ENCODE assay signal across 8 cellular contexts in the genomic region with DNA sequence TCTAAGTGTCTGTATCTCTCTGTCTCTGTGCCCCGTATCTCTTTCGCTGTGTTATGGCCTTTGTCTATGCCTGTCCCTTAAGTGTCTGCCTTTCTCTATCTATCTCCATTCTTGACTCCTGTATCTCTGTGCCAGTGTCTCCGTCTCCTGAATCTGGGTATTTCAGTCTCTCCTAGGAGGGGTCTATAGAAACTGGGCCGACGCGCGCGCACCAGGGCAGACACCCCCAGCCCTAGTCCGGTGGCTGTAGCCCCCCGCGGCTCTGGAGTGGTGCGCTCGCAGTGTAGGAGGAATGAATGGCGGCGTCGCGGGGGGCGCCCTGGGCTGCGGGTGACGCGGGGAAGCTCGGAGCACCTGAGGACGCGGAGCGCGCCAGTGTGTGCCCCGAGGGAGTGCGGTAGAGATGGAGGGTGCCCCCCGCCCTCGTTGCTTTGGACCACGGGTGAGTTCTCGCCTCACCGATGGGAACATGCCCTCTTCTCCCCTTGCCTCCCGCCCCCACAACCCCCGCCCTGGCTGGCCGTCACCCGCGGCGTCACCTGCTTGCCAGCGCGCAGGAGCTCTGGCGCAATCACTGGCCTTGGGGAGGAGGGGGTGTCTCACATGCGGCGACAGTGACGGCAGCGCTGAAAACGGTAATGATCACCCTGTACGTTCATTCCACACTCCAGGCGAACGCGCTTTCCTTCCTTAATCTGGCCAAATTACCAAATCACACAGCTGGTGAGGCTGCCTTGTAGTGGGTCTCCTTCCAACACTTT. TPM values are rescaled to one million over a fixed set of nuclear protein-coding genes. Genes with fewer than 3 reads are reported as not detected.
DNase-seq lines count a peak whose midpoint lies in the region.

No MANE protein-coding gene starts in this region.

- H3K27ac Mint-ChIP-seq in activated T-helper 1 cell treated with anti-CD3 and anti-CD28 coated beads, Interleukin-12 subunit alpha, Interleukin-12 subunit beta, Interleukin-2, Interleukin-4 antibody, amounts not matched to agents 30 ng/mL and 10 ng/mL and 1 ng/mL, durations not matched to agents 14 hours and 24 hours and 36 hours, result peak overlapping the region; percentile 10
- peak overlapping the region in 4 of 6 donors; percentile 62 to 74 (median 64) for H3K27ac Mint-ChIP-seq in immature natural killer cell

- H3K4me3 Mint-ChIP-seq in activated T-helper 1 cell treated with anti-CD3 and anti-CD28 coated beads, Interleukin-12 subunit alpha, Interleukin-12 subunit beta, Interleukin-2, Interleukin-4 antibody, amounts not matched to agents 30 ng/mL and 10 ng/mL and 1 ng/mL, durations not matched to agents 14 hours and 24 hours and 36 hours, result peak overlapping the region; percentile 83
- H3K4me3 Mint-ChIP-seq in immature natural killer cell, result peak overlapping the region; percentile 83 to 98 (median 89)

- H3K27me3 ChIP-seq in thymus (ENCODE audit: control insufficient read depth, insufficient read depth), result peaks cover 55% of the 10 kb centered on the region

- H3K36me3 ChIP-seq in thymus (ENCODE audit: control insufficient read depth, insufficient read depth), result no peaks in the 10 kb centered on the region

- H3K4me3 ChIP-seq in GM08714 (ENCODE audit: low read length), result peak overlapping the region; percentile 49; the same call in 1 of the 2 replicates
- peak overlapping the region; percentile 51 for H3K4me3 ChIP-seq in thymus (ENCODE audit: low read length)

- intact Hi-C loops in activated T-helper 1 cell treated with anti-CD3 and anti-CD28 coated beads, Interleukin-12 subunit alpha, Interleukin-12 subunit beta, Interleukin-2, Interleukin-4 antibody, amounts not matched to agents 30 ng/mL and 10 ng/mL and 1 ng/mL, durations not matched to agents 14 hours and 24 hours and 36 hours (cut with micrococcal nuclease), result loop anchor here (5.0 kb wide), 1 partner anchor 35 kb away; a partner anchor contains a TSS

- peaks cover 44% of the 10 kb centered on the region for H3K27me3 Mint-ChIP-seq in activated T-helper 1 cell treated with anti-CD3 and anti-CD28 coated beads, Interleukin-12 subunit alpha, Interleukin-12 subunit beta, Interleukin-2, Interleukin-4 antibody, amounts not matched to agents 30 ng/mL and 10 ng/mL and 1 ng/mL, durations not matched to agents 14 hours and 24 hours and 36 hours (ENCODE audit: insufficient read depth)
- H3K27me3 Mint-ChIP-seq in immature natural killer cell (ENCODE audit: low read depth in 3 of 3), result peaks cover 3 to 14% (median 14%) of the 10 kb centered on the region in 3 donors

- no peaks in the 10 kb centered on the region for H3K9me3 ChIP-seq in thymus (ENCODE audit: control insufficient read depth)

- peaks cover 17% of the 10 kb centered on the region for H3K4me1 Mint-ChIP-seq in activated T-helper 1 cell treated with anti-CD3 and anti-CD28 coated beads, Interleukin-12 subunit alpha, Interleukin-12 subunit beta, Interleukin-2, Interleukin-4 antibody, amounts not matched to agents 30 ng/mL and 10 ng/mL and 1 ng/mL, durations not matched to agents 14 hours and 24 hours and 36 hours (ENCODE audit: low read depth)
- peaks cover 21 to 22% of the 10 kb centered on the region in 2 donors for H3K4me1 Mint-ChIP-seq in immature natural killer cell

- DNase-seq in NCI-H2029 (lab: John Stamatoyannopoulos, UW) (peak; percentile 58), immature natural killer cell (peak; percentile 49 to 55 (median 51)), HT-29 (ENCODE audit: low spot score) (no peak), Ammon's horn (ENCODE audit: low spot score) (no peak), GF-D8 (lab: John Stamatoyannopoulos, UW) (no peak)
- DNase-seq in activated T-helper 1 cell treated with anti-CD3 and anti-CD28 coated beads, Interleukin-12 subunit alpha, Interleukin-12 subunit beta, Interleukin-2, Interleukin-4 antibody, amounts not matched to agents 30 ng/mL and 10 ng/mL and 1 ng/mL, durations not matched to agents 14 hours and 24 hours and 36 hours (ENCODE audit: low spot score), result no peak

- H3K9me3 Mint-ChIP-seq in activated T-helper 1 cell treated with anti-CD3 and anti-CD28 coated beads, Interleukin-12 subunit alpha, Interleukin-12 subunit beta, Interleukin-2, Interleukin-4 antibody, amounts not matched to agents 30 ng/mL and 10 ng/mL and 1 ng/mL, durations not matched to agents 14 hours and 24 hours and 36 hours, result no peaks in the 10 kb centered on the region
- H3K9me3 Mint-ChIP-seq in immature natural killer cell, result no peaks in the 10 kb centered on the region

- peaks cover 8% of the 10 kb centered on the region for H3K36me3 Mint-ChIP-seq in activated T-helper 1 cell treated with anti-CD3 and anti-CD28 coated beads, Interleukin-12 subunit alpha, Interleukin-12 subunit beta, Interleukin-2, Interleukin-4 antibody, amounts not matched to agents 30 ng/mL and 10 ng/mL and 1 ng/mL, durations not matched to agents 14 hours and 24 hours and 36 hours (ENCODE audit: low read depth)
- no peaks in the 10 kb centered on the region for H3K36me3 Mint-ChIP-seq in immature natural killer cell

- no peak overlapping the region for H3K27ac ChIP-seq in thymus (ENCODE audit: low read depth)

- WGBS in thymus, result 5% methylated on average over 51 of the region's 51 CpGs

- H3K4me1 ChIP-seq in thymus (ENCODE audit: control insufficient read depth, insufficient read depth, low read length), result no peaks in the 10 kb centered on the region

RNA-seq across cellular contexts. Expression of a gene that starts 1.0 kb away (rescaled TPM):
- total RNA-seq in activated T-helper 1 cell treated with anti-CD3 and anti-CD28 coated beads, Interleukin-12 subunit alpha, Interleukin-12 subunit beta, Interleukin-2, Interleukin-4 antibody, amounts not matched to agents 30 ng/mL and 10 ng/mL and 1 ng/mL, durations not matched to agents 14 hours and 24 hours and 36 hours, result 0.15 and 0.52 TPM in 2 replicates
- not detected for polyA plus RNA-seq in immature natural killer cell
- 0.14 TPM for polyA plus RNA-seq in thymus
- total RNA-seq in HT-29 (2014; rRNA removed; shearing (Covaris generic)), result 0.13 TPM in 1 of 2 replicates, not detected in the other

RNA-seq across cellular contexts. Expression of a gene that starts 12.9 kb away (rescaled TPM):
- 13.5 and 15.2 TPM in 2 replicates for total RNA-seq in activated T-helper 1 cell treated with anti-CD3 and anti-CD28 coated beads, Interleukin-12 subunit alpha, Interleukin-12 subunit beta, Interleukin-2, Interleukin-4 antibody, amounts not matched to agents 30 ng/mL and 10 ng/mL and 1 ng/mL, durations not matched to agents 14 hours and 24 hours and 36 hours
- polyA plus RNA-seq in immature natural killer cell, result 1 to 10 TPM; 1.7 to 5.4 (median 3.3) TPM
- 2.9 TPM for polyA plus RNA-seq in thymus
- total RNA-seq in HT-29 (2014; rRNA removed; shearing (Covaris generic)), result 17.7 and 19.4 TPM in 2 replicates

RNA-seq across cellular contexts. Expression of a gene that starts 13.5 kb away (rescaled TPM):
- not detected in 2 replicates for total RNA-seq in activated T-helper 1 cell treated with anti-CD3 and anti-CD28 coated beads, Interleukin-12 subunit alpha, Interleukin-12 subunit beta, Interleukin-2, Interleukin-4 antibody, amounts not matched to agents 30 ng/mL and 10 ng/mL and 1 ng/mL, durations not matched to agents 14 hours and 24 hours and 36 hours
- not detected for polyA plus RNA-seq in immature natural killer cell
- not detected for polyA plus RNA-seq in thymus
- not detected in 2 replicates for total RNA-seq in HT-29 (2014; rRNA removed; shearing (Covaris generic))

RNA-seq across cellular contexts. Expression of a gene that starts 13.6 kb away (rescaled TPM):
- total RNA-seq in activated T-helper 1 cell treated with anti-CD3 and anti-CD28 coated beads, Interleukin-12 subunit alpha, Interleukin-12 subunit beta, Interleukin-2, Interleukin-4 antibody, amounts not matched to agents 30 ng/mL and 10 ng/mL and 1 ng/mL, durations not matched to agents 14 hours and 24 hours and 36 hours, result 86.7 and 89.3 TPM in 2 replicates
- polyA plus RNA-seq in immature natural killer cell (10 to 100 TPM; 35.7 to 62.5 (median 46.8) TPM), thymus (16.6 TPM)
- total RNA-seq in HT-29 (2014; rRNA removed; shearing (Covaris generic)), result 103 and 117 TPM in 2 replicates

RNA-seq across cellular contexts. Expression of a gene that starts 33.0 kb away (rescaled TPM):
- not detected in 2 replicates for total RNA-seq in activated T-helper 1 cell treated with anti-CD3 and anti-CD28 coated beads, Interleukin-12 subunit alpha, Interleukin-12 subunit beta, Interleukin-2, Interleukin-4 antibody, amounts not matched to agents 30 ng/mL and 10 ng/mL and 1 ng/mL, durations not matched to agents 14 hours and 24 hours and 36 hours
- not detected for polyA plus RNA-seq in immature natural killer cell
- 0.23 TPM for polyA plus RNA-seq in thymus
- 0.63 and 1.4 TPM in 2 replicates for total RNA-seq in HT-29 (2014; rRNA removed; shearing (Covaris generic))

Comparison
In these comparisons a context has a peak if more than half of its experiments do, and no peak if none do; other contexts are left out.
1. DNase-seq: peak in NCI-H2029 (single experiment) and immature natural killer cell (3 of 3); none in activated T-helper 1 cell treated with anti-CD3 and anti-CD28 coated beads, Interleukin-12 subunit alpha, Interleukin-12 subunit beta, Interleukin-2, Interleukin-4 antibody, amounts not matched to agents 30 ng/mL and 10 ng/mL and 1 ng/mL, durations not matched to agents 14 hours and 24 hours and 36 hours (single experiment), HT-29 (single experiment), Ammon's horn (single experiment) and GF-D8 (single experiment).